Comparison of ENCODE assay signal across 2 cellular contexts in the genomic region with DNA sequence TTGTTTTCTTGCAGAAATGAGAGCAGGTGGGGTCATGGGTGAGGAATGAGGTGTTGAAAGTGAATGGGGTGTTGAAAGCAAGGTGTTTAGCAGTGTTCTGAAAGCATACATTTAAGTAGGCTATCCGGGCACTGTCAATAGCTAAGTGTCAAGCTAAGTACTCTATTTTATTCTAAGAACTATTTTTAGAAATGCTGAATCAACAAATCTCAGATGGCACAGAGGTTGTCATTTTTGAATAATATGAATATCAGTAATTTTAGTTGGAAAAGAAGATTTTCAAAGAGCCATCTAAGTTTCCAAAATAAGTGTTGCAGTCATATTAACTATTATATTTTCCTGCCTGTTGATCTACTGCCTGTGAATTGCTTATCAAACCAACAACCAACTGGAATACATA.
TF ChIP-seq lines count a peak whose summit lies in the region.

No MANE protein-coding gene starts in this region.

TF ChIP-seq in A549, 52 proteins besides CTCF, POLR2A, EP300 and RAD21:
- TF ChIP-seq EHMT2 (IDR thresholded peaks at IDR 0.05; ENCODE audit: low read depth) (no peak), MAFK (IDR thresholded peaks at IDR 0.05; ENCODE audit: partially characterized antibody) (peak; percentile 78)
- TF ChIP-seq, protein P1, sequence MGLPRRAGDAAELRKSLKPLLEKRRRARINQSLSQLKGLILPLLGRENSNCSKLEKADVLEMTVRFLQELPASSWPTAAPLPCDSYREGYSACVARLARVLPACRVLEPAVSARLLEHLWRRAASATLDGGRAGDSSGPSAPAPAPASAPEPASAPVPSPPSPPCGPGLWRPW (IDR thresholded peaks at IDR 0.05), result no peak
TF ChIP-seq in A549: peak in this region for 1.

TF ChIP-seq in H1, 55 proteins besides CTCF, POLR2A, EP300 and RAD21:
- no peak for TF ChIP-seq SRF (IDR thresholded peaks at IDR 0.05; ENCODE audit: low read depth, low read length)
- peak; percentile 44; the same call in 1 of the 2 replicates for TF ChIP-seq MAFK (IDR thresholded peaks at IDR 0.05; ENCODE audit: low read depth, low read length)
